Comparison of ENCODE assay signal across 12 cellular contexts in genomic region chr7:135745702-135746312, GRCh38. TPM values are rescaled to one million over a fixed set of nuclear protein-coding genes. Genes with fewer than 3 reads are reported as not detected.
DNase-seq lines count a peak whose midpoint lies in the region; ATAC-seq and TF ChIP-seq lines count a peak whose summit lies in the region.
"Had no signal": no experiment of that assay in that cellular context is flagged by ENCODE, and none has a peak within 500 bp of the region (broad histone marks: within the 10 kb centered on the region; RNA-seq: fewer than 3 reads in every experiment).

No MANE protein-coding gene starts in this region.

- peaks cover 3 to 13% (median 5%) of the 10 kb centered on the region in 5 donors for H3K27me3 Mint-ChIP-seq in naive thymus-derived CD8-positive, alpha-beta T cell

- H3K36me3 ChIP-seq in heart right ventricle: no peaks in the 10 kb centered on the region

- peak in 7 of 8 donors; percentile 33 to 77 (median 57) for ATAC-seq in heart right ventricle
- ATAC-seq in GM19023 (IDR thresholded peaks at IDR 0.05; ENCODE audit: unreplicated experiment): no peak
- no peak for ATAC-seq in naive thymus-derived CD8-positive, alpha-beta T cell
- ATAC-seq: activated CD4-positive, CD25-positive, alpha-beta regulatory T cell treated with anti-CD3 and anti-CD28 coated beads, Interleukin-2, amount 50 U/mL, for 24 hours had no signal

- 63 to 72% methylated on average over 9 of the region's 9 CpGs for WGBS in heart right ventricle, 2 donors

- no peak overlapping the region for H3K4me3 Mint-ChIP-seq in naive thymus-derived CD8-positive, alpha-beta T cell
- H3K4me3 Mint-ChIP-seq: brain had no signal

- H3K4me1 ChIP-seq in heart right ventricle: peaks cover 7 to 62% (median 20%) of the 10 kb centered on the region in 9 donors

- H3K27ac ChIP-seq in heart right ventricle: peak overlapping the region in 6 of 10 donors; percentile 62 to 91 (median 76)

- peak; percentile 99 for DNase-seq in HCEC 1CT
- DNase-seq in amniotic epithelial cell (ENCODE audit: low read depth): peak; percentile 97
- DNase-seq in heart right ventricle: peak in 1 of 2 donors; percentile 76
- DNase-seq in skeletal muscle cell (ENCODE audit: low read depth): peak; percentile 83
- DNase-seq in C1 segment of cervical spinal cord (lab: John Stamatoyannopoulos, UW): no peak
- no peak for DNase-seq in naive thymus-derived CD8-positive, alpha-beta T cell
- DNase-seq in cerebellum (ENCODE audit: low spot score): no peak
- DNase-seq: NCI-H526 treated with DMSO at 0.1 percent for 48 hours had no signal

- no peaks in the 10 kb centered on the region for H3K27me3 ChIP-seq in heart right ventricle

- H3K27ac Mint-ChIP-seq in naive thymus-derived CD8-positive, alpha-beta T cell: no peak overlapping the region
- H3K27ac Mint-ChIP-seq: brain had no signal

- H3K4me1 Mint-ChIP-seq in naive thymus-derived CD8-positive, alpha-beta T cell: no peaks in the 10 kb centered on the region

- intact Hi-C loops in heart right ventricle (cut with DNase I): loop anchor here in 1 of 10 donors (5.0 kb wide), 1 partner anchor 74 kb away; no protein-coding TSS in a partner anchor

- no peak for TF ChIP-seq CTCF in heart right ventricle (IDR thresholded peaks at IDR 0.05)

- H3K9me3 ChIP-seq in heart right ventricle: no peaks in the 10 kb centered on the region

- H3K9me3 Mint-ChIP-seq in naive thymus-derived CD8-positive, alpha-beta T cell: no peaks in the 10 kb centered on the region

- H3K36me3 Mint-ChIP-seq in naive thymus-derived CD8-positive, alpha-beta T cell: no peaks in the 10 kb centered on the region
- H3K36me3 Mint-ChIP-seq: brain had no signal

- H3K4me3 ChIP-seq in heart right ventricle (peak overlapping the region in 3 of 10 donors; percentile 2 to 52 (median 43)), skeletal muscle cell (ENCODE audit: low read depth, low read length) (no peak overlapping the region)

- POLR2A ChIA-PET in naive thymus-derived CD8-positive, alpha-beta T cell (lab: Charles Lee): interaction anchor here (0.6 kb wide), 1 partner anchor 48 kb away, joined by 3 read pairs; no protein-coding TSS in a partner anchor

RNA-seq across cellular contexts. Expression of gene FAM180A, which starts 2.8 kb away (rescaled TPM):
- total RNA-seq in heart right ventricle: 10 to 100 TPM in 8 of 10 donors, 1 to 10 TPM in 2; 2.0 to 47.6 (median 19.5) TPM
- 10 to 100 TPM in 1 of 2 donors, 1 to 10 TPM in 1; 2.4 to 11.3 TPM for polyA plus RNA-seq in heart right ventricle
- total RNA-seq in naive thymus-derived CD8-positive, alpha-beta T cell: not detected
- polyA plus RNA-seq in naive thymus-derived CD8-positive, alpha-beta T cell: not detected
- total RNA-seq in cerebellum: not detected
- total RNA-seq: mononuclear cell had no signal

RNA-seq across cellular contexts. Expression of gene SLC13A4, which starts 17.8 kb away (rescaled TPM):
- total RNA-seq in heart right ventricle: under 1 TPM in 8 of 10 donors, not detected in 2; 0.08 to 0.87 (median 0.56) TPM
- 1 to 10 TPM in 1 of 2 donors, under 1 TPM in 1; 0.12 to 2.8 TPM for polyA plus RNA-seq in heart right ventricle
- not detected for total RNA-seq in naive thymus-derived CD8-positive, alpha-beta T cell
- polyA plus RNA-seq in naive thymus-derived CD8-positive, alpha-beta T cell: under 1 TPM in 2 of 3 donors, not detected in 1; 0.13 to 0.25 TPM
- total RNA-seq in cerebellum: 2.4 TPM
- total RNA-seq: mononuclear cell had no signal

Comparison
In these comparisons a context has a peak if more than half of its experiments do, and no peak if none do; other contexts are left out.
1. DNase-seq: peak in HCEC 1CT (single experiment), amniotic epithelial cell (single experiment) and skeletal muscle cell (single experiment); none in C1 segment of cervical spinal cord (0 of 14), naive thymus-derived CD8-positive, alpha-beta T cell (0 of 10) and cerebellum (single experiment).
2. ATAC-seq: peak in heart right ventricle (7 of 8); none in GM19023 (single experiment) and naive thymus-derived CD8-positive, alpha-beta T cell (0 of 2).